Comparison of ENCODE assay signal across 1 cellular context in the genomic region with DNA sequence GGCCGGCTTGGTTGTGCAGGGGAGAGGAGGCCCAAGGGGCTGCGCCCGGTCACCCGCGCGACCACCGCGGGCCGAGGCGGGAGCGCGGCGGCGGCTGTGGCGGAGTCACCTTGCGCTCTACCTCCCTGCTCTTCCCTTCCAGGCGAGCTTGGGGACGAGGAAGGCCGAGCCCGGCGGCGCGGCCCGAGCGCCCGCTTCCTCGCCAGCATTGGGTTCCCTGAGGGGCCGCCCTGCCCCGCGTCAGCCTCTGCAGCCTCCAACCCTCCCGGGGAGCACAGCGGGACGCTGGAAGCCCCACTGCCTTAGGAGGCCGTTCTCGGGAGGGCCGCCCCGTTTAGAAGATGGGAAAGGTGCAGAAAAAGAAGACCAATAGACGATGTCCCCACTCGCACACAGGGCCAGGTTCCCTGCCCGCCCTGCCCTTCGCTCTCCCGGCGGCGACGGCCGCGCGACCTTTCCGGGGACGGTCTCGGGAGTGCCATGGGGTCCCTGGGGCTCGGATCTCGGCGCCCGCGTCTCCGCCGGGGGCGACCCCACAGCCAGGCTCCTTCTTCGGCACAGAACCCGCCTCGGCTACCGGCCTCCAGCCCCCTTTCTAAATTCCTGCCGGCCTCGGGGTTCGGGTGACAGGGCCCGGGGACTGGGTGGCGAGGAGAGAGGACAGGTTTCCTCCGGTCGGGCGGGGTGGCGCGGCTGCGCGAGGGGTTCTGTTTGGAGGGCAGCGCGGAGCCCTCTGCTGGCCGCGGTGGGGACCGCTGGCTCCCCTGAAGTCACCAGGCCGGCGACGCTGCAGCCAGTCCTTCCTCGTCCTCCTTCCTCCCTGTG.
TF ChIP-seq lines count a peak whose summit lies in the region.

No MANE protein-coding gene starts in this region.

TF ChIP-seq in HepG2, 621 proteins besides CTCF, POLR2A, EP300 and RAD21 (continued from another document and continues in another):
- TF ChIP-seq ZGPAT (CRISPR knock-in tag; IDR thresholded peaks at IDR 0.05) (peak; percentile 81; the same call in 1 of the 2 replicates), BRD4 (CRISPR knock-in tag; IDR thresholded peaks at IDR 0.05) (peak; percentile 43; the same call in 1 of the 2 replicates), TFDP2 (CRISPR knock-in tag; IDR thresholded peaks at IDR 0.05) (peak; percentile 77; the same call in 1 of the 2 replicates), DNMT1 (CRISPR knock-in tag; IDR thresholded peaks at IDR 0.05) (peak; percentile 86), ZNF644 (CRISPR knock-in tag; IDR thresholded peaks at IDR 0.05; ENCODE audit: low read depth) (0 out of 2 replicates have a peak, but pooled peaks have one; percentile 51), PAX8 (CRISPR knock-in tag; IDR thresholded peaks at IDR 0.05; ENCODE audit: borderline replicate concordance) (peak; percentile 62; the same call in 1 of the 2 replicates), FOSL1 (CRISPR knock-in tag; IDR thresholded peaks at IDR 0.05; ENCODE audit: borderline replicate concordance) (no peak), FOSL2 (CRISPR knock-in tag; IDR thresholded peaks at IDR 0.05) (peak; percentile 42; the same call in 1 of the 2 replicates), SRSF1 (optimal IDR thresholded peaks at IDR 0.05; ENCODE audit: low read depth, low read length) (no peak), PLSCR1 (CRISPR knock-in tag; IDR thresholded peaks at IDR 0.05; ENCODE audit: borderline replicate concordance) (0 out of 2 replicates have a peak, but pooled peaks have one; percentile 22), ZNF274 (CRISPR knock-in tag; IDR thresholded peaks at IDR 0.05) (peak; percentile 63), ZNF552 (CRISPR knock-in tag; IDR thresholded peaks at IDR 0.05; ENCODE audit: borderline replicate concordance) (peak; percentile 72; the same call in 1 of the 2 replicates), ZNF747 (CRISPR knock-in tag; IDR thresholded peaks at IDR 0.05; ENCODE audit: borderline replicate concordance) (peak; percentile 67; the same call in 1 of the 2 replicates), PHB2 (IDR thresholded peaks at IDR 0.05; ENCODE audit: partially characterized antibody) (no peak), ZNF652 (CRISPR knock-in tag; IDR thresholded peaks at IDR 0.05; ENCODE audit: borderline replicate concordance, low read depth) (no peak), ZBTB25 (CRISPR knock-in tag; IDR thresholded peaks at IDR 0.05) (peak; percentile 61), ZBTB44 (CRISPR knock-in tag; IDR thresholded peaks at IDR 0.05) (peak; percentile 76; the same call in 1 of the 2 replicates), ZNF276 (CRISPR knock-in tag; IDR thresholded peaks at IDR 0.05; ENCODE audit: low read depth) (peak; percentile 66; the same call in 1 of the 2 replicates), IKZF4 (CRISPR knock-in tag; IDR thresholded peaks at IDR 0.05; ENCODE audit: borderline replicate concordance, low read depth, not compliant biosample characterization) (no peak), FLYWCH1 (CRISPR knock-in tag; IDR thresholded peaks at IDR 0.05) (no peak), ZFP41 (CRISPR knock-in tag; IDR thresholded peaks at IDR 0.05; ENCODE audit: borderline replicate concordance) (peak; percentile 70; the same call in 1 of the 2 replicates), ARID2 (CRISPR knock-in tag; IDR thresholded peaks at IDR 0.05; ENCODE audit: borderline replicate concordance) (peak; percentile 92), POGZ (CRISPR knock-in tag; IDR thresholded peaks at IDR 0.05) (peak; percentile 73)
- TF ChIP-seq, protein P1, sequence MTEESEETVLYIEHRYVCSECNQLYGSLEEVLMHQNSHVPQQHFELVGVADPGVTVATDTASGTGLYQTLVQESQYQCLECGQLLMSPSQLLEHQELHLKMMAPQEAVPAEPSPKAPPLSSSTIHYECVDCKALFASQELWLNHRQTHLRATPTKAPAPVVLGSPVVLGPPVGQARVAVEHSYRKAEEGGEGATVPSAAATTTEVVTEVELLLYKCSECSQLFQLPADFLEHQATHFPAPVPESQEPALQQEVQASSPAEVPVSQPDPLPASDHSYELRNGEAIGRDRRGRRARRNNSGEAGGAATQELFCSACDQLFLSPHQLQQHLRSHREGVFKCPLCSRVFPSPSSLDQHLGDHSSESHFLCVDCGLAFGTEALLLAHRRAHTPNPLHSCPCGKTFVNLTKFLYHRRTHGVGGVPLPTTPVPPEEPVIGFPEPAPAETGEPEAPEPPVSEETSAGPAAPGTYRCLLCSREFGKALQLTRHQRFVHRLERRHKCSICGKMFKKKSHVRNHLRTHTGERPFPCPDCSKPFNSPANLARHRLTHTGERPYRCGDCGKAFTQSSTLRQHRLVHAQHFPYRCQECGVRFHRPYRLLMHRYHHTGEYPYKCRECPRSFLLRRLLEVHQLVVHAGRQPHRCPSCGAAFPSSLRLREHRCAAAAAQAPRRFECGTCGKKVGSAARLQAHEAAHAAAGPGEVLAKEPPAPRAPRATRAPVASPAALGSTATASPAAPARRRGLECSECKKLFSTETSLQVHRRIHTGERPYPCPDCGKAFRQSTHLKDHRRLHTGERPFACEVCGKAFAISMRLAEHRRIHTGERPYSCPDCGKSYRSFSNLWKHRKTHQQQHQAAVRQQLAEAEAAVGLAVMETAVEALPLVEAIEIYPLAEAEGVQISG (CRISPR knock-in tag; IDR thresholded peaks at IDR 0.05): peak; percentile 87
- TF ChIP-seq, protein P2, sequence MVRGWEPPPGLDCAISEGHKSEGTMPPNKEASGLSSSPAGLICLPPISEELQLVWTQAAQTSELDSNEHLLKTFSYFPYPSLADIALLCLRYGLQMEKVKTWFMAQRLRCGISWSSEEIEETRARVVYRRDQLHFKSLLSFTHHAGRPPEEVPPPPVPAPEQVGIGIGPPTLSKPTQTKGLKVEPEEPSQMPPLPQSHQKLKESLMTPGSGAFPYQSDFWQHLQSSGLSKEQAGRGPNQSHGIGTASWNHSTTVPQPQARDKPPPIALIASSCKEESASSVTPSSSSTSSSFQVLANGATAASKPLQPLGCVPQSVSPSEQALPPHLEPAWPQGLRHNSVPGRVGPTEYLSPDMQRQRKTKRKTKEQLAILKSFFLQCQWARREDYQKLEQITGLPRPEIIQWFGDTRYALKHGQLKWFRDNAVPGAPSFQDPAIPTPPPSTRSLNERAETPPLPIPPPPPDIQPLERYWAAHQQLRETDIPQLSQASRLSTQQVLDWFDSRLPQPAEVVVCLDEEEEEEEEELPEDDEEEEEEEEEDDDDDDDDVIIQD (CRISPR knock-in tag; IDR thresholded peaks at IDR 0.05; ENCODE audit: low read depth): no peak
- TF ChIP-seq, protein P3, sequence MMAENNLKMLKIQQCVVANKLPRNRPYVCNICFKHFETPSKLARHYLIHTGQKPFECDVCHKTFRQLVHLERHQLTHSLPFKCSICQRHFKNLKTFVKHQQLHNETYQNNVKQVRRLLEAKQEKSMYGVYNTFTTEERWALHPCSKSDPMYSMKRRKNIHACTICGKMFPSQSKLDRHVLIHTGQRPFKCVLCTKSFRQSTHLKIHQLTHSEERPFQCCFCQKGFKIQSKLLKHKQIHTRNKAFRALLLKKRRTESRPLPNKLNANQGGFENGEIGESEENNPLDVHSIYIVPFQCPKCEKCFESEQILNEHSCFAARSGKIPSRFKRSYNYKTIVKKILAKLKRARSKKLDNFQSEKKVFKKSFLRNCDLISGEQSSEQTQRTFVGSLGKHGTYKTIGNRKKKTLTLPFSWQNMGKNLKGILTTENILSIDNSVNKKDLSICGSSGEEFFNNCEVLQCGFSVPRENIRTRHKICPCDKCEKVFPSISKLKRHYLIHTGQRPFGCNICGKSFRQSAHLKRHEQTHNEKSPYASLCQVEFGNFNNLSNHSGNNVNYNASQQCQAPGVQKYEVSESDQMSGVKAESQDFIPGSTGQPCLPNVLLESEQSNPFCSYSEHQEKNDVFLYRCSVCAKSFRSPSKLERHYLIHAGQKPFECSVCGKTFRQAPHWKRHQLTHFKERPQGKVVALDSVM (CRISPR knock-in tag; IDR thresholded peaks at IDR 0.05): peak; percentile 82
- TF ChIP-seq, protein P4, sequence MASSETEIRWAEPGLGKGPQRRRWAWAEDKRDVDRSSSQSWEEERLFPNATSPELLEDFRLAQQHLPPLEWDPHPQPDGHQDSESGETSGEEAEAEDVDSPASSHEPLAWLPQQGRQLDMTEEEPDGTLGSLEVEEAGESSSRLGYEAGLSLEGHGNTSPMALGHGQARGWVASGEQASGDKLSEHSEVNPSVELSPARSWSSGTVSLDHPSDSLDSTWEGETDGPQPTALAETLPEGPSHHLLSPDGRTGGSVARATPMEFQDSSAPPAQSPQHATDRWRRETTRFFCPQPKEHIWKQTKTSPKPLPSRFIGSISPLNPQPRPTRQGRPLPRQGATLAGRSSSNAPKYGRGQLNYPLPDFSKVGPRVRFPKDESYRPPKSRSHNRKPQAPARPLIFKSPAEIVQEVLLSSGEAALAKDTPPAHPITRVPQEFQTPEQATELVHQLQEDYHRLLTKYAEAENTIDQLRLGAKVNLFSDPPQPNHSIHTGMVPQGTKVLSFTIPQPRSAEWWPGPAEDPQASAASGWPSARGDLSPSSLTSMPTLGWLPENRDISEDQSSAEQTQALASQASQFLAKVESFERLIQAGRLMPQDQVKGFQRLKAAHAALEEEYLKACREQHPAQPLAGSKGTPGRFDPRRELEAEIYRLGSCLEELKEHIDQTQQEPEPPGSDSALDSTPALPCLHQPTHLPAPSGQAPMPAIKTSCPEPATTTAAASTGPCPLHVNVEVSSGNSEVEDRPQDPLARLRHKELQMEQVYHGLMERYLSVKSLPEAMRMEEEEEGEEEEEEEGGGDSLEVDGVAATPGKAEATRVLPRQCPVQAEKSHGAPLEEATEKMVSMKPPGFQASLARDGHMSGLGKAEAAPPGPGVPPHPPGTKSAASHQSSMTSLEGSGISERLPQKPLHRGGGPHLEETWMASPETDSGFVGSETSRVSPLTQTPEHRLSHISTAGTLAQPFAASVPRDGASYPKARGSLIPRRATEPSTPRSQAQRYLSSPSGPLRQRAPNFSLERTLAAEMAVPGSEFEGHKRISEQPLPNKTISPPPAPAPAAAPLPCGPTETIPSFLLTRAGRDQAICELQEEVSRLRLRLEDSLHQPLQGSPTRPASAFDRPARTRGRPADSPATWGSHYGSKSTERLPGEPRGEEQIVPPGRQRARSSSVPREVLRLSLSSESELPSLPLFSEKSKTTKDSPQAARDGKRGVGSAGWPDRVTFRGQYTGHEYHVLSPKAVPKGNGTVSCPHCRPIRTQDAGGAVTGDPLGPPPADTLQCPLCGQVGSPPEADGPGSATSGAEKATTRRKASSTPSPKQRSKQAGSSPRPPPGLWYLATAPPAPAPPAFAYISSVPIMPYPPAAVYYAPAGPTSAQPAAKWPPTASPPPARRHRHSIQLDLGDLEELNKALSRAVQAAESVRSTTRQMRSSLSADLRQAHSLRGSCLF (CRISPR knock-in tag; IDR thresholded peaks at IDR 0.05; ENCODE audit: borderline replicate concordance): no peak
